ENCODE assay signal across 19 cellular contexts in genomic region chr13:66391322-66391721, GRCh38.
"Had no signal": no experiment of that assay in that cellular context is flagged by ENCODE, and none has a peak within 500 bp of the region (broad histone marks: within the 10 kb centered on the region; RNA-seq: fewer than 3 reads in every experiment).

No MANE protein-coding gene starts in this region.

- H3K27me3 ChIP-seq: colonic mucosa, esophagus muscularis mucosa, gastrocnemius medialis, heart right ventricle, left lung had no signal

- H3K4me1 Mint-ChIP-seq: mesothelial cell of epicardium; naive thymus-derived CD4-positive, alpha-beta T cell had no signal

- H3K27me3 Mint-ChIP-seq: dendritic cell treated with granulocyte-macrophage colony-stimulating factor and Interleukin-4, amounts not matched to agents 40 ng/mL and 50 ng/mL, for 4 days; naive thymus-derived CD4-positive, alpha-beta T cell had no signal

- H3K9me3 Mint-ChIP-seq: dendritic cell treated with granulocyte-macrophage colony-stimulating factor and Interleukin-4, amounts not matched to agents 40 ng/mL and 50 ng/mL, for 4 days; mesothelial cell of epicardium had no signal

- H3K36me3 Mint-ChIP-seq: mesothelial cell of epicardium; naive thymus-derived CD4-positive, alpha-beta T cell had no signal

- H3K4me3 Mint-ChIP-seq: dendritic cell treated with granulocyte-macrophage colony-stimulating factor and Interleukin-4, amounts not matched to agents 40 ng/mL and 50 ng/mL, for 4 days; mesothelial cell of epicardium; naive thymus-derived CD4-positive, alpha-beta T cell had no signal

- H3K4me1 ChIP-seq: colonic mucosa, esophagus muscularis mucosa, gastrocnemius medialis, heart right ventricle, left lung, lower lobe of right lung had no signal

- H3K36me3 ChIP-seq: colonic mucosa, esophagus muscularis mucosa, gastrocnemius medialis, heart right ventricle, left lung, lower lobe of right lung had no signal

- H3K4me3 ChIP-seq: colonic mucosa, esophagus muscularis mucosa, gastrocnemius medialis, heart right ventricle, left lung, lower lobe of right lung, mucosa of descending colon had no signal

- DNase-seq: colonic mucosa; cortex of kidney; effector memory CD4-positive, alpha-beta T cell; foreskin melanocyte; gastrocnemius medialis; glutamatergic neuron; head of caudate nucleus; heart right ventricle; hippocampal formation; left cardiac atrium; left lung; left ventricle myocardium superior; lower lobe of right lung; mesenchymal stem cell; mucosa of descending colon; naive thymus-derived CD4-positive, alpha-beta T cell had no signal

- H3K27ac Mint-ChIP-seq: dendritic cell treated with granulocyte-macrophage colony-stimulating factor and Interleukin-4, amounts not matched to agents 40 ng/mL and 50 ng/mL, for 4 days; mesothelial cell of epicardium; naive thymus-derived CD4-positive, alpha-beta T cell had no signal

- H3K9me3 ChIP-seq: colonic mucosa, esophagus muscularis mucosa, gastrocnemius medialis, heart right ventricle, left lung, lower lobe of right lung, mucosa of descending colon had no signal

- ATAC-seq: gastrocnemius medialis; heart right ventricle; left cardiac atrium; left lung; left ventricle myocardium superior; lower lobe of right lung; mucosa of descending colon; naive thymus-derived CD4-positive, alpha-beta T cell had no signal

- H3K27ac ChIP-seq: colonic mucosa, esophagus muscularis mucosa, gastrocnemius medialis, heart right ventricle, left lung, lower lobe of right lung had no signal
